In the genomic region with DNA sequence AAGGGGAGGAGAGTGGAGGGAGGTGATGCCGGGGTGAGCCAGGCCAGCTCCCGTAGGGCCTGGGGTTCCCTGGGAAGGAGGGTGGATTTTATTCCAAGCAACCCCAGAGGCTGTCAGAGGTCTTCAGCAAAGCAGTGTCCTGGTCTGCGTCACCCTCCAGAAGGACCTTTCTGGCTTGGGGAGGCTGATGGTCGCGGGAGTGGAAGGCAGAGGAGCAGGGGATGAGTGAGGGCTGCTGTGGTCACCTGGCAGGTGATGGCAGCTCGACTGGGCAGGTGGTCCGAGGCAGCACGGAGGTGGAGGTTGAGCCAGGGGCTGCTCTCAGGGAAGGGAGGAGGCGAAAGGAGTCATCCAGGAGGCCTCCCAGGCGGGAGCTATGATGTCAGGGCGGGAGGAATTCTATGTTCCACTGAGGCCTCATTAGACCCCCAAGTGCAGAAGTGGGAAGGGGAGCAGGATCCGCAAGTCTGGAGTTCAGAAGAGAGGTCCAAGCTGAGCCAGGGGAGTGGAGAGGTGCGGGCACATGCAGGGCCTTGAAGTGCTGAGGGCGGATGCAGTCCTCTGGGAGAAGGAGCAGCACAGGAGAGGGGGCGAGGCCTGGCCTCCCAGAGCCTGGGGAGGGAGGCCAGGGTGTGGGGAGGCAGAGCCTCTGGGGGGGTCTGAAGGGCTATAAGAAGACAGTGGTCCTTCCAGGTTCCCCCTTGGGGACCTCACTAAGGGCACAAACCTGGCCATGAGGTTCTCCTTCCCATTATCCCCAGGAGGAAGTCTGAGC, we compare ENCODE assay signal across 26 cellular contexts. TPM values are rescaled to one million over a fixed set of nuclear protein-coding genes. Genes with fewer than 3 reads are reported as not detected.
DNase-seq lines count a peak whose midpoint lies in the region; ATAC-seq and TF ChIP-seq lines count a peak whose summit lies in the region.
"Had no signal": no experiment of that assay in that cellular context is flagged by ENCODE, and none has a peak within 500 bp of the region (broad histone marks: within the 10 kb centered on the region; RNA-seq: fewer than 3 reads in every experiment).

No MANE protein-coding gene starts in this region.

- H3K36me3 ChIP-seq in MM.1S (replicated peaks; ENCODE audit: insufficient read depth, low read length): 0 out of 2 replicates have a peak, but pooled peaks cover 3% of the 10 kb centered on the region
- peaks cover 6% of the 10 kb centered on the region for H3K36me3 ChIP-seq in endodermal cell (ENCODE audit: control insufficient read depth, insufficient read depth, low read length)
- peaks cover 33% of the 10 kb centered on the region for H3K36me3 ChIP-seq in lower lobe of right lung

- H3K27me3 ChIP-seq in MM.1S (replicated peaks; ENCODE audit: insufficient read depth, low read length) (no peaks in the 10 kb centered on the region), endodermal cell (ENCODE audit: control insufficient read depth, insufficient read depth, low read length, poor library complexity, severe bottlenecking) (no peaks in the 10 kb centered on the region), lower lobe of right lung (ENCODE audit: low read depth) (no peaks in the 10 kb centered on the region)
- H3K27me3 ChIP-seq: ascending aorta, thyroid gland had no signal

- no peak for TF ChIP-seq CTCF in MM.1S (IDR thresholded peaks at IDR 0.05; ENCODE audit: low read length)
- no peak for TF ChIP-seq CTCF in endodermal cell (conservative IDR thresholded peaks at IDR 0.05)
- no peak for TF ChIP-seq CTCF in lower lobe of right lung (IDR thresholded peaks at IDR 0.05)

- H3K9ac ChIP-seq in MM.1S (ENCODE audit: low read length): peak overlapping the region; percentile 69
- no peak overlapping the region for H3K9ac ChIP-seq in endodermal cell (ENCODE audit: extremely low read depth, low read length, poor library complexity, severe bottlenecking)

- H3K27ac ChIP-seq in MM.1S (ENCODE audit: low read length) (peak overlapping the region; percentile 96), endodermal cell (ENCODE audit: low read depth, low read length) (no peak overlapping the region), lower lobe of right lung (no peak overlapping the region)
- H3K27ac ChIP-seq: ascending aorta had no signal

- WGBS in endodermal cell (ENCODE audit: insufficient coverage in 1 of 2, insufficient read length in 1 of 2), 2 experiments: 90 to 96% methylated on average over 8 to 15 of the region's 15 CpGs

- H3F3A ChIP-seq in MM.1S (ENCODE audit: insufficient read depth, low read length): peaks cover 29% of the 10 kb centered on the region

- no peaks in the 10 kb centered on the region for H3K9me3 Mint-ChIP-seq in activated naive CD4-positive, alpha-beta T cell treated with anti-CD3 and anti-CD28 coated beads, Interleukin-2, amount 50 U/mL, for 72 hours
- H3K9me3 Mint-ChIP-seq in endodermal cell: no peaks in the 10 kb centered on the region
- no peaks in the 10 kb centered on the region for H3K9me3 Mint-ChIP-seq in stimulated activated effector memory CD8-positive, alpha-beta T cell treated with anti-CD3 and anti-CD28 coated beads, Interleukin-12 subunit alpha, Interleukin-12 subunit beta, amount 100 ng/mL, for 72 hours
- H3K9me3 Mint-ChIP-seq: activated naive CD4-positive, alpha-beta T cell treated with anti-CD3 and anti-CD28 coated beads, Interleukin-2, amount 10 ng/mL, durations not matched to agents 7 days and 5 days; activated T-cell treated with anti-CD3 and anti-CD28 coated beads, Interleukin-2, amount 50 U/mL, for 4 hours; CD14-positive monocyte had no signal

- DNase-seq in activated naive CD4-positive, alpha-beta T cell treated with anti-CD3 and anti-CD28 coated beads, Interleukin-2, amount 50 U/mL, for 72 hours (ENCODE audit: low spot score in 2 of 2): no peak
- DNase-seq in activated naive CD4-positive, alpha-beta T cell (lab: John Stamatoyannopoulos, UW): no peak
- no peak for DNase-seq in MM.1S
- DNase-seq in endodermal cell: no peak
- DNase-seq in stimulated activated effector memory CD8-positive, alpha-beta T cell treated with anti-CD3 and anti-CD28 coated beads, Interleukin-12 subunit alpha, Interleukin-12 subunit beta, amount 100 ng/mL, for 72 hours (ENCODE audit: low spot score in 2 of 2): no peak
- DNase-seq in lower lobe of right lung: no peak
- DNase-seq in AG08395 (ENCODE audit: low spot score): no peak
- DNase-seq: activated naive CD4-positive, alpha-beta T cell treated with anti-CD3 and anti-CD28 coated beads, Interleukin-2, amount 10 ng/mL, durations not matched to agents 7 days and 5 days; activated T-cell treated with anti-CD3 and anti-CD28 coated beads, Interleukin-2, amount 50 U/mL, for 4 hours; caudate nucleus; DMS 273 treated with DMSO at 0.1 percent for 48 hours; NCI-H1417; NCI-H2081; NCI-H345; nucleus accumbens; PC-3; stimulated activated CD4-positive, alpha-beta T cell treated with anti-CD3 and anti-CD28 coated beads, Interleukin-2, amount 100 ng/mL, for 48 hours; stimulated activated naive CD4-positive, alpha-beta T cell treated with Interleukin-2 at 50 U/mL for 16 hours; thyroid gland had no signal

- no peak for ATAC-seq in activated naive CD4-positive, alpha-beta T cell treated with anti-CD3 and anti-CD28 coated beads, Interleukin-2, amount 50 U/mL, for 72 hours
- no peak for ATAC-seq in stimulated activated effector memory CD8-positive, alpha-beta T cell treated with anti-CD3 and anti-CD28 coated beads, Interleukin-12 subunit alpha, Interleukin-12 subunit beta, amount 100 ng/mL, for 72 hours
- ATAC-seq in lower lobe of right lung (no peak), HG03039 (IDR thresholded peaks at IDR 0.05; ENCODE audit: unreplicated experiment) (no peak)
- ATAC-seq: PC-3, Right ventricle myocardium inferior had no signal

- H3K27me3 Mint-ChIP-seq in endodermal cell (ENCODE audit: insufficient read depth): no peaks in the 10 kb centered on the region
- H3K27me3 Mint-ChIP-seq: activated naive CD4-positive, alpha-beta T cell treated with anti-CD3 and anti-CD28 coated beads, Interleukin-2, amount 10 ng/mL, durations not matched to agents 7 days and 5 days had no signal

- no peaks in the 10 kb centered on the region for H4K20me1 ChIP-seq in MM.1S (ENCODE audit: insufficient read depth, low read length)

- H3K9me3 ChIP-seq in MM.1S (replicated peaks; ENCODE audit: insufficient read depth, low read length) (no peaks in the 10 kb centered on the region), endodermal cell (ENCODE audit: control insufficient read depth, low read length) (no peaks in the 10 kb centered on the region), lower lobe of right lung (no peaks in the 10 kb centered on the region)
- H3K9me3 ChIP-seq: ascending aorta, HAP-1, thyroid gland had no signal

- peaks cover 16% of the 10 kb centered on the region for H3K79me2 ChIP-seq in MM.1S (ENCODE audit: low read length)

- H3K4me3 Mint-ChIP-seq in endodermal cell: no peak overlapping the region
- H3K4me3 Mint-ChIP-seq in stimulated activated effector memory CD8-positive, alpha-beta T cell treated with anti-CD3 and anti-CD28 coated beads, Interleukin-12 subunit alpha, Interleukin-12 subunit beta, amount 100 ng/mL, for 72 hours: peak overlapping the region; percentile 59
- H3K4me3 Mint-ChIP-seq: activated naive CD4-positive, alpha-beta T cell treated with anti-CD3 and anti-CD28 coated beads, Interleukin-2, amount 10 ng/mL, durations not matched to agents 7 days and 5 days; activated T-cell treated with anti-CD3 and anti-CD28 coated beads, Interleukin-2, amount 50 U/mL, for 4 hours; CD14-positive monocyte had no signal

- H3K27ac Mint-ChIP-seq in activated naive CD4-positive, alpha-beta T cell treated with anti-CD3 and anti-CD28 coated beads, Interleukin-2, amount 50 U/mL, for 72 hours: peak overlapping the region; percentile 59 to 62
- H3K27ac Mint-ChIP-seq in endodermal cell: peak overlapping the region; percentile 53
- peak overlapping the region; percentile 93 for H3K27ac Mint-ChIP-seq in stimulated activated effector memory CD8-positive, alpha-beta T cell treated with anti-CD3 and anti-CD28 coated beads, Interleukin-12 subunit alpha, Interleukin-12 subunit beta, amount 100 ng/mL, for 72 hours

- H3K4me3 ChIP-seq in MM.1S (ENCODE audit: low read length) (no peak overlapping the region), endodermal cell (ENCODE audit: low read length) (no peak overlapping the region), lower lobe of right lung (no peak overlapping the region)
- H3K4me3 ChIP-seq: ascending aorta, HAP-1, smooth muscle cell, thyroid gland had no signal

- H3K4me1 ChIP-seq in MM.1S (ENCODE audit: low read length) (peaks cover 39% of the 10 kb centered on the region), endodermal cell (ENCODE audit: control insufficient read depth, insufficient read depth, low read length) (no peaks in the 10 kb centered on the region), lower lobe of right lung (no peaks in the 10 kb centered on the region)
- H3K4me1 ChIP-seq: ascending aorta, HAP-1, thyroid gland had no signal

- H3K9me2 ChIP-seq in MM.1S (replicated peaks; ENCODE audit: insufficient read depth, low read length): no peaks in the 10 kb centered on the region

- no peaks in the 10 kb centered on the region for H3K36me3 Mint-ChIP-seq in activated naive CD4-positive, alpha-beta T cell treated with anti-CD3 and anti-CD28 coated beads, Interleukin-2, amount 50 U/mL, for 72 hours
- peaks cover 11% of the 10 kb centered on the region for H3K36me3 Mint-ChIP-seq in endodermal cell (ENCODE audit: low read depth)
- H3K36me3 Mint-ChIP-seq in stimulated activated effector memory CD8-positive, alpha-beta T cell treated with anti-CD3 and anti-CD28 coated beads, Interleukin-12 subunit alpha, Interleukin-12 subunit beta, amount 100 ng/mL, for 72 hours: peaks cover 15% of the 10 kb centered on the region
- H3K36me3 Mint-ChIP-seq: activated naive CD4-positive, alpha-beta T cell treated with anti-CD3 and anti-CD28 coated beads, Interleukin-2, amount 10 ng/mL, durations not matched to agents 7 days and 5 days had no signal

- intact Hi-C loops in lower lobe of right lung (cut with DNase I): no loop called here

- no peaks in the 10 kb centered on the region for H3K4me1 Mint-ChIP-seq in endodermal cell
- peaks cover 28% of the 10 kb centered on the region for H3K4me1 Mint-ChIP-seq in stimulated activated effector memory CD8-positive, alpha-beta T cell treated with anti-CD3 and anti-CD28 coated beads, Interleukin-12 subunit alpha, Interleukin-12 subunit beta, amount 100 ng/mL, for 72 hours

- no peak overlapping the region for H2AFZ ChIP-seq in MM.1S (ENCODE audit: low read length)

- peak overlapping the region; percentile 71 for H3K4me2 ChIP-seq in MM.1S (ENCODE audit: low read depth, low read length)
- H3K4me2 ChIP-seq: smooth muscle cell had no signal

RNA-seq across cellular contexts. Expression of a gene that starts 33.3 kb away (rescaled TPM):
- under 1 TPM in 1 of 2 donors, not detected in 1; 0.14 TPM for total RNA-seq in activated naive CD4-positive, alpha-beta T cell treated with anti-CD3 and anti-CD28 coated beads, Interleukin-2, amount 50 U/mL, for 72 hours
- total RNA-seq in endodermal cell (under 1 TPM; 0.66 to 0.75 TPM), lower lobe of right lung (not detected)
- polyA plus RNA-seq in endodermal cell (2013, experiment 1 of 2): 0.18 TPM
- not detected for polyA plus RNA-seq in endodermal cell (2013, experiment 2 of 2)
- total RNA-seq: ascending aorta, M059J had no signal
- polyA plus RNA-seq: CD14-positive monocyte had no signal

RNA-seq across cellular contexts. Expression of a gene that starts 51.8 kb away (rescaled TPM):
- 100 to 1,000 TPM; 168 to 287 TPM for total RNA-seq in activated naive CD4-positive, alpha-beta T cell treated with anti-CD3 and anti-CD28 coated beads, Interleukin-2, amount 50 U/mL, for 72 hours
- total RNA-seq in endodermal cell: 100 to 1,000 TPM; 230 to 270 TPM
- polyA plus RNA-seq in endodermal cell (2013, experiment 1 of 2): 153 TPM
- polyA plus RNA-seq in endodermal cell (2013, experiment 2 of 2): 140 TPM
- 203 TPM for total RNA-seq in lower lobe of right lung
